ENCODE assay signal across 14 cellular contexts in genomic region chr19:13813147-13813546, GRCh38. TPM values are rescaled to one million over a fixed set of nuclear protein-coding genes. Genes with fewer than 3 reads are reported as not detected.
A peak's percentile ranks its signal among the peaks of the same experiment; 100 is the strongest.
DNase-seq lines count a peak whose midpoint lies in the region; ATAC-seq and TF ChIP-seq lines count a peak whose summit lies in the region.
"Had no signal": no experiment of that assay in that cellular context is flagged by ENCODE, and none has a peak within 500 bp of the region (broad histone marks: within the 10 kb centered on the region; RNA-seq: fewer than 3 reads in every experiment).

No MANE protein-coding gene starts in this region.

- ATAC-seq in central memory CD8-positive, alpha-beta T cell (replicated peaks; ENCODE audit: extremely low read depth, poor library complexity, severe bottlenecking): no peak
- ATAC-seq in HG02678 (IDR thresholded peaks at IDR 0.05; ENCODE audit: unreplicated experiment): no peak
- ATAC-seq in GM18867 (IDR thresholded peaks at IDR 0.05; ENCODE audit: unreplicated experiment): no peak
- no peak for ATAC-seq in HG03460 (IDR thresholded peaks at IDR 0.05; ENCODE audit: unreplicated experiment)
- ATAC-seq: A549; CD8-positive, alpha-beta T cell had no signal

- no peak overlapping the region for H3K4me2 ChIP-seq in osteoblast (ENCODE audit: insufficient read depth, low read length)
- H3K4me2 ChIP-seq: A549 had no signal

- H3K27ac Mint-ChIP-seq in central memory CD8-positive, alpha-beta T cell (ENCODE audit: low read depth): peak overlapping the region; percentile 37
- H3K27ac Mint-ChIP-seq: CD8-positive, alpha-beta T cell; H9 had no signal

- no peak overlapping the region for H2AFZ ChIP-seq in osteoblast (ENCODE audit: low read length)
- H2AFZ ChIP-seq: GM23248 had no signal

- peaks cover 3% of the 10 kb centered on the region for H3K36me3 Mint-ChIP-seq in central memory CD8-positive, alpha-beta T cell (ENCODE audit: insufficient read depth)

- no peaks in the 10 kb centered on the region for H3K9me3 Mint-ChIP-seq in central memory CD8-positive, alpha-beta T cell
- H3K9me3 Mint-ChIP-seq: CD8-positive, alpha-beta T cell; H9 had no signal

- H4K20me1 ChIP-seq in osteoblast (ENCODE audit: insufficient read depth, low read length): no peaks in the 10 kb centered on the region

- POLR2A ChIA-PET in RWPE1 (lab: Yijun Ruan, JAX; ENCODE audit: low non-redundant PET): no interaction called here

- H3K36me3 ChIP-seq in osteoblast (ENCODE audit: insufficient read depth, low read length): peaks cover 45% of the 10 kb centered on the region

- no peak overlapping the region for H3K4me3 ChIP-seq in osteoblast (ENCODE audit: insufficient read depth, low read length)
- H3K4me3 ChIP-seq: A549, GM23248 had no signal

- CTCF ChIA-PET in RWPE1 (lab: Yijun Ruan, JAX): interaction anchor here (0.6 kb wide), 1 partner anchor 15 kb away, joined by 3 read pairs; no protein-coding TSS in a partner anchor

- peak; percentile 5 for DNase-seq in H4 (ENCODE audit: low spot score)
- DNase-seq in RWPE1 (ENCODE audit: low spot score): no peak
- DNase-seq in central memory CD8-positive, alpha-beta T cell (ENCODE audit: low spot score in 2 of 2): no peak
- peak; percentile 54 for DNase-seq in osteoblast (ENCODE audit: insufficient read length, low spot score, missing footprints)
- DNase-seq: CD8-positive, alpha-beta T cell; COR-L47; DMS53; GM23248; H9 had no signal

- H3K27ac ChIP-seq in RWPE1 (peak overlapping the region; percentile 4; the same call in 1 of the 2 replicates), osteoblast (ENCODE audit: low read depth, low read length) (no peak overlapping the region)
- H3K27ac ChIP-seq: A549, GM23248 had no signal

- TF ChIP-seq CTCF in RWPE1 (conservative IDR thresholded peaks at IDR 0.05; ENCODE audit: low read depth) (no peak), osteoblast (IDR thresholded peaks at IDR 0.05; ENCODE audit: extremely low read depth, low read depth, low read length) (no peak)

- peaks cover 5% of the 10 kb centered on the region for H3K4me1 Mint-ChIP-seq in central memory CD8-positive, alpha-beta T cell

- H3K4me3 Mint-ChIP-seq in central memory CD8-positive, alpha-beta T cell: no peak overlapping the region
- H3K4me3 Mint-ChIP-seq: CD14-positive monocyte; CD8-positive, alpha-beta T cell; H9 had no signal

- no peaks in the 10 kb centered on the region for H3K4me1 ChIP-seq in osteoblast (ENCODE audit: insufficient read depth, low read length)
- H3K4me1 ChIP-seq: A549 had no signal

- H3K27me3 Mint-ChIP-seq in central memory CD8-positive, alpha-beta T cell: no peaks in the 10 kb centered on the region

- no peaks in the 10 kb centered on the region for H3K79me2 ChIP-seq in osteoblast (ENCODE audit: insufficient read depth, low read length)

- no peaks in the 10 kb centered on the region for H3K9me3 ChIP-seq in osteoblast (ENCODE audit: low read depth, low read length)
- H3K9me3 ChIP-seq: A549 had no signal

- no peaks in the 10 kb centered on the region for H3K27me3 ChIP-seq in osteoblast (ENCODE audit: insufficient read depth, low read length)

RNA-seq across cellular contexts. Expression of gene ZSWIM4, which starts 17.9 kb away (rescaled TPM):
- 1.3 and 5.7 TPM in 2 replicates for total RNA-seq in H4 (2014; rRNA removed; shearing (Covaris generic))
- total RNA-seq in osteoblast: 6.8 and 9.0 TPM in 2 replicates

RNA-seq across cellular contexts. Expression of gene C19orf53, which starts 38.9 kb away (rescaled TPM):
- total RNA-seq in H4 (2014; rRNA removed; shearing (Covaris generic)): 306 and 385 TPM in 2 replicates
- total RNA-seq in osteoblast: 33.3 and 34.8 TPM in 2 replicates

RNA-seq across cellular contexts. Expression of gene MRI1, which starts 48.8 kb away (rescaled TPM):
- total RNA-seq in H4 (2014; rRNA removed; shearing (Covaris generic)): 19.8 and 31.9 TPM in 2 replicates
- 33.7 and 35.4 TPM in 2 replicates for total RNA-seq in osteoblast

Comparison
In these comparisons a context has a peak if more than half of its experiments do, and no peak if none do; other contexts are left out.
1. DNase-seq: peak in H4 (single experiment) and osteoblast (single experiment); none in RWPE1 (single experiment) and central memory CD8-positive, alpha-beta T cell (0 of 2).